Comparison of ENCODE assay signal across 12 cellular contexts in the genomic region with DNA sequence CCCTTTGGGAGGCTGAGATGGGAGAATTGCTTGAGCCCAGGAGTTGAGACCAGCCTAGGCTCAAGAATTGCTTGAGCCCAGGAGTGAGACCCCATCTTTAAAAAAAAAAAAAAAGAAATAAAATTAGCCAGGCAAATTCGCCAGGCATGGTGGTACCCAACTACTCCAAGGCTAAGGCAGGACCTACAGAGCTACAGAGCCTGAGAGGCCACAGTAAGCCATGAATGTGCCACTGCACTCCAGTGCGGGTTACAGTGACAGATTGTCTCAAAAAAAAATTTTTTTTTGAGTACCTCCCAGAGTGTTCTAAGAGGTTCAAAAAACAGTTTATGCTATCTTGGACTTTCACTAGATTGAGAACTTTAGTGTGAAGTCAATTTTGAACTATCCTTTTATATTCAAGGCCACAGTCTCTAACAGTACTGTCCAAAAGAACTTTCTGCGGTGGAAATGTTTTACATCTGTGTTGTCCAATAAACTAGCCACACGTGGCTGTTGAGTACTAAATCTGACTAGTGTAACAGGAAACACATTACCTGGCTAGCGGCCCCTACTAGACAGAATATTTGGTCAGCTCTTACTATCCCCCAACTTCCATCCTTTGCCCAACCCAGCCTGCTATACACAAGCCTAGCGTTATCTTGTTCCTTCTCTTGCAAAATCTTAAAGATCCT. TPM values are rescaled to one million over a fixed set of nuclear protein-coding genes. Genes with fewer than 3 reads are reported as not detected.
DNase-seq lines count a peak whose midpoint lies in the region; ATAC-seq, FAIRE-seq and TF ChIP-seq lines count a peak whose summit lies in the region.
"Had no signal": no experiment of that assay in that cellular context is flagged by ENCODE, and none has a peak within 500 bp of the region (broad histone marks: within the 10 kb centered on the region; RNA-seq: fewer than 3 reads in every experiment).

No MANE protein-coding gene starts in this region.

- no peak overlapping the region for H3K9ac ChIP-seq in OCI-LY1 (ENCODE audit: low read length)
- H3K9ac ChIP-seq in K562 (ENCODE audit: insufficient read depth in 1 of 2, low read depth in 2 of 2, low read length in 2 of 2) = no peak overlapping the region; a peak in 1 of 4 replicates

- H3K9me2 ChIP-seq in OCI-LY1 (ENCODE audit: low read depth, low read length) = no peaks in the 10 kb centered on the region

- peaks cover 52% of the 10 kb centered on the region for H3K36me3 Mint-ChIP-seq in activated CD4-positive, alpha-beta T cell treated with anti-CD3 and anti-CD28 coated beads for 36 hours (ENCODE audit: low read depth)
- H3K36me3 Mint-ChIP-seq in osteocyte (ENCODE audit: unreplicated experiment) = peaks cover 15% of the 10 kb centered on the region

- POLR2A ChIA-PET in activated CD4-positive, alpha-beta T cell treated with anti-CD3 and anti-CD28 coated beads for 36 hours (lab: Charles Lee) = interaction anchor here (0.6 kb wide), 1 partner anchor 30 kb away, joined by 4 read pairs; no protein-coding TSS in a partner anchor
- POLR2A ChIA-PET in K562 (lab: Yijun Ruan, JAX) = no interaction called here

- H3K4me1 ChIP-seq in OCI-LY1 (ENCODE audit: insufficient read depth, low read length, severe bottlenecking) (peaks cover 32% of the 10 kb centered on the region), K562 (replicated peaks in 1 of 2; ENCODE audit: control insufficient read depth in 2 of 2, insufficient read depth in 2 of 2, low read length in 2 of 2) (peaks cover 0 to 14% of the 10 kb centered on the region in 2 experiments; a peak in 4 of 5 replicates), left ventricle myocardium inferior (peaks cover 47% of the 10 kb centered on the region)

- H3K4me3 ChIP-seq in OCI-LY1 (ENCODE audit: low read depth, low read length, poor library complexity, severe bottlenecking) = no peak overlapping the region
- H3K4me3 ChIP-seq in K562 = no peak overlapping the region
- H3K4me3 ChIP-seq in lower leg skin (ENCODE audit: low read depth, poor library complexity, severe bottlenecking) = no peak overlapping the region
- H3K4me3 ChIP-seq in left ventricle myocardium inferior = no peak overlapping the region
- H3K4me3 ChIP-seq: body of pancreas had no signal

- WGBS in K562 (ENCODE audit: insufficient coverage, low coverage, missing lambda C conversion rate) = 61% methylated on average over 6 of the region's 6 CpGs
- 88 to 89% methylated on average over 6 of the region's 6 CpGs for WGBS in lower leg skin, 2 donors

- TF ChIP-seq POLR2A in K562 (conservative IDR thresholded peaks at IDR 0.05) (peak; percentile 10; the same call in 1 of the 2 replicates), lower leg skin (IDR thresholded peaks at IDR 0.05) (no peak)

- CTCF ChIA-PET in activated CD4-positive, alpha-beta T cell treated with anti-CD3 and anti-CD28 coated beads for 36 hours (lab: Charles Lee) = no interaction called here
- CTCF ChIA-PET in K562 (lab: Yijun Ruan, JAX; ENCODE audit: low intra/inter-chr PET ratio) = no interaction called here

- no peaks in the 10 kb centered on the region for H3K9me3 Mint-ChIP-seq in activated CD4-positive, alpha-beta T cell treated with anti-CD3 and anti-CD28 coated beads for 36 hours (ENCODE audit: low read depth)
- no peaks in the 10 kb centered on the region for H3K9me3 Mint-ChIP-seq in osteocyte (ENCODE audit: unreplicated experiment)

- in situ Hi-C loops in K562 (cut with MboI) = no loop called here

- H3K36me3 ChIP-seq in OCI-LY1 (ENCODE audit: insufficient read depth, low read length) = peaks cover 61% of the 10 kb centered on the region
- peaks cover 49% of the 10 kb centered on the region for H3K36me3 ChIP-seq in K562 (ENCODE audit: control insufficient read depth, insufficient read depth, low read length)
- H3K36me3 ChIP-seq in left ventricle myocardium inferior = peaks cover 22% of the 10 kb centered on the region

- H3K27ac Mint-ChIP-seq in activated CD4-positive, alpha-beta T cell treated with anti-CD3 and anti-CD28 coated beads for 36 hours = peak overlapping the region; percentile 73
- peak overlapping the region; percentile 42 for H3K27ac Mint-ChIP-seq in osteocyte (ENCODE audit: unreplicated experiment)

- peaks cover 3% of the 10 kb centered on the region; the same call in 1 of the 2 replicates for H3F3A ChIP-seq in OCI-LY1 (ENCODE audit: insufficient read depth, low read length)

- no peaks in the 10 kb centered on the region for H3K9me3 ChIP-seq in OCI-LY1 (ENCODE audit: low read length)
- H3K9me3 ChIP-seq in K562 (replicated peaks; ENCODE audit: control insufficient read depth, insufficient read depth, low read depth, low read length) = no peaks in the 10 kb centered on the region
- no peaks in the 10 kb centered on the region for H3K9me3 ChIP-seq in left ventricle myocardium inferior (replicated peaks)
- H3K9me3 ChIP-seq: body of pancreas had no signal

- H3K27me3 ChIP-seq in OCI-LY1 (ENCODE audit: insufficient read depth, low read length) (no peaks in the 10 kb centered on the region), K562 (ENCODE audit: control insufficient read depth in 2 of 2, insufficient read depth in 2 of 2, low read length in 2 of 2) (no peaks in the 10 kb centered on the region), left ventricle myocardium inferior (ENCODE audit: low read depth) (no peaks in the 10 kb centered on the region)
- H3K27me3 ChIP-seq: body of pancreas had no signal

- H3K9me1 ChIP-seq in K562 (ENCODE audit: control insufficient read depth, insufficient read depth, low read length) = peaks cover 3% of the 10 kb centered on the region

- H3K4me1 Mint-ChIP-seq in activated CD4-positive, alpha-beta T cell treated with anti-CD3 and anti-CD28 coated beads for 36 hours = peaks cover 32% of the 10 kb centered on the region
- H3K4me1 Mint-ChIP-seq in osteocyte (ENCODE audit: unreplicated experiment) = peaks cover 33% of the 10 kb centered on the region

- TF ChIP-seq CTCF in OCI-LY1 (IDR thresholded peaks at IDR 0.05; ENCODE audit: low read length) = no peak
- no peak for TF ChIP-seq CTCF in K562 (IDR thresholded peaks at IDR 0.05 in 2 of 3, conservative IDR thresholded peaks at IDR 0.05 in 1 of 3; ENCODE audit: insufficient read depth in 2 of 3, low read depth in 1 of 3, low read length in 3 of 3)
- TF ChIP-seq CTCF in osteocyte (IDR thresholded peaks at IDR 0.05) = no peak
- no peak for TF ChIP-seq CTCF in lower leg skin (IDR thresholded peaks at IDR 0.05)
- no peak for TF ChIP-seq CTCF in left ventricle myocardium inferior (IDR thresholded peaks at IDR 0.05; ENCODE audit: borderline replicate concordance)

- H4K20me1 ChIP-seq in OCI-LY1 (ENCODE audit: insufficient read depth, low read length) (no peaks in the 10 kb centered on the region), K562 (replicated peaks; ENCODE audit: control insufficient read depth, insufficient read depth, low read length) (peaks cover 7% of the 10 kb centered on the region)

- no peak for TF ChIP-seq EP300 in K562 (IDR thresholded peaks at IDR 0.05; ENCODE audit: low read length)

- ATAC-seq in activated CD4-positive, alpha-beta T cell treated with anti-CD3 and anti-CD28 coated beads for 36 hours = no peak
- no peak for ATAC-seq in K562
- ATAC-seq: body of pancreas had no signal

- H3K27me3 Mint-ChIP-seq in activated CD4-positive, alpha-beta T cell treated with anti-CD3 and anti-CD28 coated beads for 36 hours = no peaks in the 10 kb centered on the region
- no peaks in the 10 kb centered on the region for H3K27me3 Mint-ChIP-seq in osteocyte (ENCODE audit: unreplicated experiment)

- peak overlapping the region; percentile 93 for H3K4me3 Mint-ChIP-seq in activated CD4-positive, alpha-beta T cell treated with anti-CD3 and anti-CD28 coated beads for 36 hours
- H3K4me3 Mint-ChIP-seq in osteocyte (ENCODE audit: unreplicated experiment) = peak overlapping the region; percentile 36

- peak overlapping the region; percentile 71 for H3K4me2 ChIP-seq in OCI-LY1 (ENCODE audit: low read length)
- H3K4me2 ChIP-seq in K562 (ENCODE audit: insufficient read depth, low read length) = no peak overlapping the region

- H3K79me2 ChIP-seq in OCI-LY1 (ENCODE audit: insufficient read depth, low read length) (peaks cover 42% of the 10 kb centered on the region), K562 (ENCODE audit: control insufficient read depth, insufficient read depth, low read length) (peaks cover 64% of the 10 kb centered on the region)

- BruUV-seq in K562 (replicated peaks; lab: Mats Ljungman, UMichigan) = no TSS peak

- H2AFZ ChIP-seq in OCI-LY1 (ENCODE audit: low read length) (no peak overlapping the region), K562 (ENCODE audit: low read depth, low read length) (no peak overlapping the region)

- intact Hi-C loops in activated CD4-positive, alpha-beta T cell treated with anti-CD3 and anti-CD28 coated beads for 36 hours (cut with DNase I, micrococcal nuclease) = no loop called here
- intact Hi-C loops in K562 (cut with micrococcal nuclease) = no loop called here
- intact Hi-C loops in lower leg skin (cut with DNase I; ENCODE audit: low total_unique reads) = no loop called here
- intact Hi-C loops in left ventricle myocardium inferior (cut with micrococcal nuclease) = no loop called here

- H3K27ac ChIP-seq in OCI-LY1 (ENCODE audit: low read depth, low read length, poor library complexity, severe bottlenecking) (peak overlapping the region; percentile 10), K562 (ENCODE audit: extremely low read depth, low read depth, low read length) (no peak overlapping the region), left ventricle myocardium inferior (replicated peaks) (no peak overlapping the region)
- H3K27ac ChIP-seq: body of pancreas had no signal

- TF ChIP-seq RAD21 in K562 (CRISPR knock-in tag; conservative IDR thresholded peaks at IDR 0.05 in 1 of 2, IDR thresholded peaks at IDR 0.05 in 1 of 2) = no peak

- DNase-seq in activated CD4-positive, alpha-beta T cell treated with anti-CD3 and anti-CD28 coated beads for 36 hours = no peak
- DNase-seq in activated CD4-positive, alpha-beta T cell treated with anti-CD3 and anti-CD28 coated beads, Interleukin-2, amount 50 U/mL, for 48 hours = no peak
- no peak for DNase-seq in K562 (ENCODE audit: extremely low read depth in 1 of 4, low spot score in 3 of 4)
- DNase-seq in osteocyte (ENCODE audit: extremely low spot score, unreplicated experiment) = no peak
- DNase-seq in lower leg skin (ENCODE audit: low spot score in 2 of 2) = no peak
- DNase-seq in glomerular visceral epithelial cell (ENCODE audit: extremely low spot score) = no peak
- no peak for DNase-seq in left ventricle myocardium inferior
- DNase-seq: body of pancreas, hypothalamus, retina had no signal

- no peak for FAIRE-seq in K562 (lab: Jason Lieb, UNC)
- FAIRE-seq: endothelial cell of umbilical vein had no signal

RNA-seq across cellular contexts. Expression of a gene that starts 2.4 kb away (rescaled TPM):
- 100 to 1,000 TPM; 272 to 309 TPM for total RNA-seq in activated CD4-positive, alpha-beta T cell treated with anti-CD3 and anti-CD28 coated beads for 36 hours
- total RNA-seq in K562 (2011; cell fraction: chromatin; rRNA removed; ENCODE audit: low replicate concordance) = 16.2 and 23.7 TPM in 2 replicates
- total RNA-seq in K562 (2011; cell fraction: nucleolus; rRNA removed) = 13.3 and 18.2 TPM in 2 replicates
- 29.0 and 31.3 TPM in 2 replicates for total RNA-seq in K562 (2011; cell fraction: nucleoplasm; rRNA removed)
- total RNA-seq in K562 (2014; rRNA removed) (270 and 365 TPM in 2 replicates), K562 (2014; rRNA removed; fragmentation: Illumina TruSeq; extraction: Trizol) (358 and 392 TPM in 2 replicates), K562 (2015; rRNA removed; fragmentation: Illumina TruSeq; extraction: Trizol) (329 and 335 TPM in 2 replicates), K562 (2021) (139 and 146 TPM in 2 replicates), osteocyte (171 and 187 TPM in 2 replicates), lower leg skin (100 to 1,000 TPM; 132 to 214 (median 159) TPM), left ventricle myocardium inferior (141 TPM)
- polyA plus RNA-seq in K562 (2011; rRNA removed) (131 and 189 TPM in 2 replicates), K562 (2014; fragmentation: Illumina TruSeq; extraction: Trizol) (360 and 378 TPM in 2 replicates), K562 (2014; fragmentation: Nextera tagmentation; extraction: Ambion mirVana) (100 to 1,000 TPM; 625 to 674 TPM), K562 (2014; rRNA removed) (354 and 366 TPM in 2 replicates)
- polyA plus RNA-seq in K562 (2011; cell fraction: cytosol; rRNA removed) = 41.7 and 104 TPM in 2 replicates
- 25.6 and 49.4 TPM in 2 replicates for polyA plus RNA-seq in K562 (2011; cell fraction: nucleus; rRNA removed)
- 211 and 413 TPM in 2 replicates for polyA plus RNA-seq in K562 (2012)
- 220 and 225 TPM in 2 replicates for polyA minus RNA-seq in K562 (2011; rRNA and poly(A)+ RNA removed)
- polyA minus RNA-seq in K562 (2011; cell fraction: cytosol; rRNA and poly(A)+ RNA removed) = 38.2 and 45.7 TPM in 2 replicates
- polyA minus RNA-seq in K562 (2011; cell fraction: nucleus; rRNA and poly(A)+ RNA removed) = 7.0 and 20.1 TPM in 2 replicates

RNA-seq across cellular contexts. Expression of a gene that starts 2.6 kb away (rescaled TPM):
- total RNA-seq in activated CD4-positive, alpha-beta T cell treated with anti-CD3 and anti-CD28 coated beads for 36 hours = 10 to 100 TPM; 23.8 to 32.2 TPM
- 18.8 and 20.9 TPM in 2 replicates for total RNA-seq in K562 (2011; cell fraction: chromatin; rRNA removed; ENCODE audit: low replicate concordance)
- total RNA-seq in K562 (2011; cell fraction: nucleolus; rRNA removed) = 27.7 and 29.3 TPM in 2 replicates
- 23.7 and 24.6 TPM in 2 replicates for total RNA-seq in K562 (2011; cell fraction: nucleoplasm; rRNA removed)
- total RNA-seq in K562 (2014; rRNA removed) (29.7 and 30.2 TPM in 2 replicates), K562 (2014; rRNA removed; fragmentation: Illumina TruSeq; extraction: Trizol) (24.9 and 26.9 TPM in 2 replicates), K562 (2015; rRNA removed; fragmentation: Illumina TruSeq; extraction: Trizol) (30.7 and 31.0 TPM in 2 replicates), K562 (2021) (32.3 and 33.3 TPM in 2 replicates), osteocyte (46.6 and 50.6 TPM in 2 replicates), lower leg skin (10 to 100 TPM in 3 of 4 donors, 1 to 10 TPM in 1; 8.6 to 19.8 (median 14.3) TPM), left ventricle myocardium inferior (12.0 TPM)
- polyA plus RNA-seq in K562 (2011; rRNA removed) (14.0 and 19.2 TPM in 2 replicates), K562 (2014; fragmentation: Illumina TruSeq; extraction: Trizol) (20.4 and 24.4 TPM in 2 replicates), K562 (2014; fragmentation: Nextera tagmentation; extraction: Ambion mirVana) (under 1 TPM in 1 of 2 experiments, not detected in 1; 0.03 TPM), K562 (2014; rRNA removed) (18.8 and 20.9 TPM in 2 replicates)
- polyA plus RNA-seq in K562 (2011; cell fraction: cytosol; rRNA removed) = 12.4 and 16.7 TPM in 2 replicates
- polyA plus RNA-seq in K562 (2011; cell fraction: nucleus; rRNA removed) = 8.5 and 8.7 TPM in 2 replicates
- 11.9 and 21.0 TPM in 2 replicates for polyA plus RNA-seq in K562 (2012)
- polyA minus RNA-seq in K562 (2011; rRNA and poly(A)+ RNA removed) = 23.8 and 24.6 TPM in 2 replicates
- polyA minus RNA-seq in K562 (2011; cell fraction: cytosol; rRNA and poly(A)+ RNA removed) = 12.2 and 13.4 TPM in 2 replicates
- 7.8 and 15.9 TPM in 2 replicates for polyA minus RNA-seq in K562 (2011; cell fraction: nucleus; rRNA and poly(A)+ RNA removed)

RNA-seq across cellular contexts. Expression of a gene that starts 17.1 kb away (rescaled TPM):
- 1 to 10 TPM; 7.8 to 9.2 TPM for total RNA-seq in activated CD4-positive, alpha-beta T cell treated with anti-CD3 and anti-CD28 coated beads for 36 hours
- total RNA-seq in K562 (2011; cell fraction: chromatin; rRNA removed; ENCODE audit: low replicate concordance) = 3.6 and 4.2 TPM in 2 replicates
- 4.7 and 5.5 TPM in 2 replicates for total RNA-seq in K562 (2011; cell fraction: nucleolus; rRNA removed)
- total RNA-seq in K562 (2011; cell fraction: nucleoplasm; rRNA removed) = 3.3 and 3.6 TPM in 2 replicates
- total RNA-seq in K562 (2014; rRNA removed) (14.6 and 14.7 TPM in 2 replicates), K562 (2014; rRNA removed; fragmentation: Illumina TruSeq; extraction: Trizol) (11.1 and 12.5 TPM in 2 replicates), K562 (2015; rRNA removed; fragmentation: Illumina TruSeq; extraction: Trizol) (10.6 and 11.2 TPM in 2 replicates), K562 (2021) (11.0 and 11.7 TPM in 2 replicates), osteocyte (7.3 and 8.4 TPM in 2 replicates), lower leg skin (1 to 10 TPM; 5.7 to 9.6 (median 8.9) TPM), left ventricle myocardium inferior (6.2 TPM)
- polyA plus RNA-seq in K562 (2011; rRNA removed) (7.8 and 10.3 TPM in 2 replicates), K562 (2014; fragmentation: Illumina TruSeq; extraction: Trizol) (11.2 and 11.4 TPM in 2 replicates), K562 (2014; fragmentation: Nextera tagmentation; extraction: Ambion mirVana) (1 to 10 TPM; 2.4 to 4.0 TPM), K562 (2014; rRNA removed) (12.0 and 13.9 TPM in 2 replicates)
- 3.9 and 6.6 TPM in 2 replicates for polyA plus RNA-seq in K562 (2011; cell fraction: cytosol; rRNA removed)
- 2.7 and 3.3 TPM in 2 replicates for polyA plus RNA-seq in K562 (2011; cell fraction: nucleus; rRNA removed)
- 6.7 and 8.7 TPM in 2 replicates for polyA plus RNA-seq in K562 (2012)
- 4.6 and 5.2 TPM in 2 replicates for polyA minus RNA-seq in K562 (2011; rRNA and poly(A)+ RNA removed)
- polyA minus RNA-seq in K562 (2011; cell fraction: cytosol; rRNA and poly(A)+ RNA removed) = 3.2 and 3.5 TPM in 2 replicates
- polyA minus RNA-seq in K562 (2011; cell fraction: nucleus; rRNA and poly(A)+ RNA removed) = 2.8 and 3.4 TPM in 2 replicates

RNA-seq across cellular contexts. Expression of a gene that starts 19.2 kb away (rescaled TPM):
- total RNA-seq in activated CD4-positive, alpha-beta T cell treated with anti-CD3 and anti-CD28 coated beads for 36 hours = 10 to 100 TPM; 37.3 to 47.9 TPM
- total RNA-seq in K562 (2011; cell fraction: chromatin; rRNA removed; ENCODE audit: low replicate concordance) = 19.6 and 52.5 TPM in 2 replicates
- total RNA-seq in K562 (2011; cell fraction: nucleolus; rRNA removed) = 11.5 and 18.7 TPM in 2 replicates
- total RNA-seq in K562 (2011; cell fraction: nucleoplasm; rRNA removed) = 26.2 and 30.9 TPM in 2 replicates
- 34.0 and 34.8 TPM in 2 replicates for total RNA-seq in K562 (2014; rRNA removed)
- 29.0 and 33.9 TPM in 2 replicates for total RNA-seq in K562 (2014; rRNA removed; fragmentation: Illumina TruSeq; extraction: Trizol)
- 33.6 and 36.4 TPM in 2 replicates for total RNA-seq in K562 (2015; rRNA removed; fragmentation: Illumina TruSeq; extraction: Trizol)
- total RNA-seq in K562 (2021) = 30.7 and 35.3 TPM in 2 replicates
- polyA plus RNA-seq in K562 (2011; rRNA removed) = 25.1 and 31.8 TPM in 2 replicates
- polyA plus RNA-seq in K562 (2011; cell fraction: cytosol; rRNA removed) = 11.3 and 20.1 TPM in 2 replicates
- 9.1 and 11.2 TPM in 2 replicates for polyA plus RNA-seq in K562 (2011; cell fraction: nucleus; rRNA removed)
- 19.6 and 26.4 TPM in 2 replicates for polyA plus RNA-seq in K562 (2012)
- polyA plus RNA-seq in K562 (2014; fragmentation: Illumina TruSeq; extraction: Trizol) = 26.5 and 31.8 TPM in 2 replicates
- 10 to 100 TPM; 56.5 to 58.1 TPM for polyA plus RNA-seq in K562 (2014; fragmentation: Nextera tagmentation; extraction: Ambion mirVana)
- 29.3 and 34.7 TPM in 2 replicates for polyA plus RNA-seq in K562 (2014; rRNA removed)
- polyA minus RNA-seq in K562 (2011; rRNA and poly(A)+ RNA removed) = 21.7 and 23.9 TPM in 2 replicates
- 6.6 and 7.9 TPM in 2 replicates for polyA minus RNA-seq in K562 (2011; cell fraction: cytosol; rRNA and poly(A)+ RNA removed)
- polyA minus RNA-seq in K562 (2011; cell fraction: nucleus; rRNA and poly(A)+ RNA removed) = 9.6 and 15.3 TPM in 2 replicates
- total RNA-seq in osteocyte = 7.4 and 8.1 TPM in 2 replicates
- total RNA-seq in lower leg skin = 1 to 10 TPM; 2.7 to 9.0 (median 7.1) TPM
- total RNA-seq in left ventricle myocardium inferior = 4.6 TPM

RNA-seq across cellular contexts. Expression of a gene that starts 31.8 kb away (rescaled TPM):
- total RNA-seq in activated CD4-positive, alpha-beta T cell treated with anti-CD3 and anti-CD28 coated beads for 36 hours = 1,000 to 10,000 TPM in 1 of 2 experiments, 100 to 1,000 TPM in 1; 481 to 1,987 TPM
- total RNA-seq in K562 (2011; cell fraction: chromatin; rRNA removed; ENCODE audit: low replicate concordance) = 195 and 300 TPM in 2 replicates
- total RNA-seq in K562 (2011; cell fraction: nucleolus; rRNA removed) = 873 and 1,048 TPM in 2 replicates
- total RNA-seq in K562 (2011; cell fraction: nucleoplasm; rRNA removed) = 995 and 2,020 TPM in 2 replicates
- total RNA-seq in K562 (2014; rRNA removed) = 1,697 and 2,097 TPM in 2 replicates
- 2,267 and 2,448 TPM in 2 replicates for total RNA-seq in K562 (2014; rRNA removed; fragmentation: Illumina TruSeq; extraction: Trizol)
- total RNA-seq in K562 (2015; rRNA removed; fragmentation: Illumina TruSeq; extraction: Trizol) = 1,631 and 1,703 TPM in 2 replicates
- total RNA-seq in K562 (2021) = 1,545 and 1,745 TPM in 2 replicates
- 4,700 and 6,302 TPM in 2 replicates for polyA plus RNA-seq in K562 (2011; rRNA removed)
- polyA plus RNA-seq in K562 (2011; cell fraction: cytosol; rRNA removed) = 14,332 and 23,945 TPM in 2 replicates
- 1,717 and 2,801 TPM in 2 replicates for polyA plus RNA-seq in K562 (2011; cell fraction: nucleus; rRNA removed)
- polyA plus RNA-seq in K562 (2012) = 3,166 and 9,985 TPM in 2 replicates
- 2,124 and 2,563 TPM in 2 replicates for polyA plus RNA-seq in K562 (2014; fragmentation: Illumina TruSeq; extraction: Trizol)
- 1,000 to 10,000 TPM; 3,039 to 3,940 TPM for polyA plus RNA-seq in K562 (2014; fragmentation: Nextera tagmentation; extraction: Ambion mirVana)
- polyA plus RNA-seq in K562 (2014; rRNA removed) = 5,012 and 5,352 TPM in 2 replicates
- 729 and 894 TPM in 2 replicates for polyA minus RNA-seq in K562 (2011; rRNA and poly(A)+ RNA removed)
- polyA minus RNA-seq in K562 (2011; cell fraction: cytosol; rRNA and poly(A)+ RNA removed) = 383 and 451 TPM in 2 replicates
- 167 and 339 TPM in 2 replicates for polyA minus RNA-seq in K562 (2011; cell fraction: nucleus; rRNA and poly(A)+ RNA removed)
- 935 and 1,004 TPM in 2 replicates for total RNA-seq in osteocyte
- total RNA-seq in lower leg skin = over 10,000 TPM in 1 of 4 donors, 1,000 to 10,000 TPM in 3; 3,327 to 15,303 (median 7,021) TPM
- total RNA-seq in left ventricle myocardium inferior = 853 TPM
